Comparison of ENCODE assay signal across 1 cellular context in the genomic region with DNA sequence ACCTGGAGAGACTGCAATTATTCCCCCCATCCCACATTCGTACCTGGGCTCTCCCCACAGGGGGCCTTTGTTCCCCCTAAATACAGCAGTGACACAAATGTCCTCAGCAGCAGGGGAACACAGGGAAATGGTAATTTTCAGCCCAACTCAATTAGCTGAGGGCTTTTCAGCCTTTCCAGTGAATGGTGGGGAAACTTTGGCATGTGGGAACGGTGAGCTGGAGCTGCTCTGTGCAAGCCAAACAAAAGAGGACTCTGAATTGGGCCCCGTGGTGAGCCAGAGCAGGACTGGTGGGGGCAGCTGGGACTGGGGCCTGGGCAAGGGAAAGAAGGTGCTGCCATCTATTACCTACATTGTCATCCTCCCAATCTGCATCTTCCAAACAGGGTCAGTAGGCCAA.
TF ChIP-seq lines count a peak whose summit lies in the region.

No MANE protein-coding gene starts in this region.

TF ChIP-seq in WTC11, 78 proteins besides CTCF, POLR2A, EP300 and RAD21 (continued from another document):
- TF ChIP-seq ZBTB43 (CRISPR knock-in tag; IDR thresholded peaks at IDR 0.05): no peak; the same call in 1 of the 2 replicates
- peak; percentile 24; the same call in 1 of the 2 replicates for TF ChIP-seq TEAD1 (CRISPR knock-in tag; IDR thresholded peaks at IDR 0.05)
- no peak for TF ChIP-seq PRRX2 (CRISPR knock-in tag; IDR thresholded peaks at IDR 0.05)
- TF ChIP-seq, protein P1, sequence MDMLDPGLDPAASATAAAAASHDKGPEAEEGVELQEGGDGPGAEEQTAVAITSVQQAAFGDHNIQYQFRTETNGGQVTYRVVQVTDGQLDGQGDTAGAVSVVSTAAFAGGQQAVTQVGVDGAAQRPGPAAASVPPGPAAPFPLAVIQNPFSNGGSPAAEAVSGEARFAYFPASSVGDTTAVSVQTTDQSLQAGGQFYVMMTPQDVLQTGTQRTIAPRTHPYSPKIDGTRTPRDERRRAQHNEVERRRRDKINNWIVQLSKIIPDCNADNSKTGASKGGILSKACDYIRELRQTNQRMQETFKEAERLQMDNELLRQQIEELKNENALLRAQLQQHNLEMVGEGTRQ (CRISPR knock-in tag; IDR thresholded peaks at IDR 0.05): no peak
- peak; percentile 25; the same call in 1 of the 2 replicates for TF ChIP-seq FOXK1 (CRISPR knock-in tag; IDR thresholded peaks at IDR 0.05)
- TF ChIP-seq TP53 (CRISPR knock-in tag; IDR thresholded peaks at IDR 0.05): no peak
- TF ChIP-seq NR2C2 (CRISPR knock-in tag; IDR thresholded peaks at IDR 0.05): no peak
- TF ChIP-seq, protein P2, sequence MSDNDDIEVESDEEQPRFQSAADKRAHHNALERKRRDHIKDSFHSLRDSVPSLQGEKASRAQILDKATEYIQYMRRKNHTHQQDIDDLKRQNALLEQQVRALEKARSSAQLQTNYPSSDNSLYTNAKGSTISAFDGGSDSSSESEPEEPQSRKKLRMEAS (CRISPR knock-in tag; IDR thresholded peaks at IDR 0.05): 0 out of 2 replicates have a peak, but pooled peaks have one; percentile 4
TF ChIP-seq in WTC11: peak in this region for 7.
